Comparison of ENCODE assay signal across 2 cellular contexts in genomic region chr2:234404957-234405356, GRCh38.
TF ChIP-seq lines count a peak whose summit lies in the region.

No MANE protein-coding gene starts in this region.

TF ChIP-seq in IMR-90, 13 proteins besides CTCF, POLR2A, EP300 and RAD21:
- no peak for TF ChIP-seq FOS (IDR thresholded peaks at IDR 0.05; ENCODE audit: low read depth, low read length)
- TF ChIP-seq RCOR1 (IDR thresholded peaks at IDR 0.05; ENCODE audit: insufficient replicate concordance, low read length): no peak
- no peak for TF ChIP-seq CHD1 (IDR thresholded peaks at IDR 0.05; ENCODE audit: low read depth, low read length)
- TF ChIP-seq MAFK (IDR thresholded peaks at IDR 0.05; ENCODE audit: low read depth, low read length): no peak

TF ChIP-seq in endothelial cell of umbilical vein, 7 proteins besides CTCF, POLR2A, EP300 and RAD21:
- TF ChIP-seq JUN (IDR thresholded peaks at IDR 0.05; ENCODE audit: borderline replicate concordance, insufficient read depth, insufficient read length, low read depth) (no peak), FOS (IDR thresholded peaks at IDR 0.05; ENCODE audit: borderline replicate concordance, insufficient read depth, low read length) (peak; percentile 11), EZH2 (IDR thresholded peaks at IDR 0.05; ENCODE audit: borderline replicate concordance, low read depth, low read length, severe bottlenecking) (no peak)
TF ChIP-seq in endothelial cell of umbilical vein: peak in this region for 1.
